ENCODE assay signal across 10 cellular contexts in the genomic region with DNA sequence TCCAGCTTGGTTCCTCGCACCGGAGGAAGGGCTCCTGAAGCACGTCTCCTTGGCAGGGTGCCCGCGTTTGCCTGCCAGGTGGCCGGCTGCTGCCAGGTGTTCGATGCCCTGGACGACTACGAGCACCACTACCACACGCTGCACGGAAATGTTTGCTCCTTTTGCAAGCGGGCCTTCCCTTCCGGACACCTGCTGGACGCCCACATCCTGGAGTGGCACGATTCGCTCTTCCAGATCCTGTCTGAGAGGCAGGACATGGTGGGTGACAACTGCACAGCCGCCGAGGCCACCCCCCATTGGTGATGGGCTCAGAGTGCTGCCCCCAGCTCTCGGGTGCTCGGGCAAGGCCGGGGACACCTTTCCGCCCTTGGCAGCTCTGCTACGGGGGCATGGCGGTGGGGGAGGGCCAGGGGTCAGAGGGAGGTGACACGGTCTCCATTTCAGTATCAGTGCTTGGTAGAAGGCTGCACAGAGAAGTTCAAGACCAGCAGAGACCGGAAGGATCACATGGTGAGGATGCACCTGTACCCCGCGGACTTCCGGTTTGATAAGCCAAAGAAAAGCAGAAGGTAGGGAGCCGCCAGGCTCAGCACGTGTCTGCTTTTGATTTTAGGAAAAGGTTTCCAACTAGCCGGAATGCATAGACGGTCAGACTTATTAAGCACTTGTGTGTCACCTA. TPM values are rescaled to one million over a fixed set of nuclear protein-coding genes. Genes with fewer than 3 reads are reported as not detected.
A peak's percentile ranks its signal among the peaks of the same experiment; 100 is the strongest.
DNase-seq lines count a peak whose midpoint lies in the region; ATAC-seq, FAIRE-seq and TF ChIP-seq lines count a peak whose summit lies in the region.
"Had no signal": no experiment of that assay in that cellular context is flagged by ENCODE, and none has a peak within 500 bp of the region (broad histone marks: within the 10 kb centered on the region; RNA-seq: fewer than 3 reads in every experiment).

No MANE protein-coding gene starts in this region.

- no peak for TF ChIP-seq CTCF in activated B cell treated with CpG ODN at 0.5 μM for 24 hours (IDR thresholded peaks at IDR 0.05)
- TF ChIP-seq CTCF in HepG2 (CRISPR knock-in tag; IDR thresholded peaks at IDR 0.05) = no peak
- TF ChIP-seq CTCF in upper lobe of left lung (IDR thresholded peaks at IDR 0.05) = no peak

- POLR2A ChIA-PET in activated B cell treated with CpG ODN at 0.5 μM for 24 hours (lab: Charles Lee) (no interaction called here), HepG2 (lab: Yijun Ruan, JAX) (interaction anchor here (0.8 kb wide), 1 partner anchor 14 kb away, joined by 3 read pairs; no protein-coding TSS in a partner anchor)

- H3K4me2 ChIP-seq in HepG2 (ENCODE audit: low read depth, low read length) = peak overlapping the region; percentile 70

- peak overlapping the region; percentile 55 for H3K27ac Mint-ChIP-seq in activated naive CD4-positive, alpha-beta T cell treated with anti-CD3 and anti-CD28 coated beads, Interleukin-2, amount 50 U/mL, for 24 hours
- H3K27ac Mint-ChIP-seq in activated B cell treated with CpG ODN at 0.5 μM for 24 hours = no peak overlapping the region

- CTCF ChIA-PET in activated B cell treated with CpG ODN at 0.5 μM for 24 hours (lab: Charles Lee) (interaction anchor here (1.1 kb wide), 1 partner anchor 20 kb away, joined by 3 read pairs; no protein-coding TSS in a partner anchor), HepG2 (lab: Yijun Ruan, JAX; ENCODE audit: low intra/inter-chr PET ratio, low total read pairs) (no interaction called here)

- H3K27ac ChIP-seq in HepG2 (ENCODE audit: extremely low read length, insufficient read depth, low read length) (no peak overlapping the region), upper lobe of left lung (peak overlapping the region; percentile 96 to 98 (median 96))

- H3K4me1 Mint-ChIP-seq in activated naive CD4-positive, alpha-beta T cell treated with anti-CD3 and anti-CD28 coated beads, Interleukin-2, amount 50 U/mL, for 24 hours = peaks cover 26% of the 10 kb centered on the region
- H3K4me1 Mint-ChIP-seq in activated B cell treated with CpG ODN at 0.5 μM for 24 hours = peaks cover 37% of the 10 kb centered on the region

- no peak for FAIRE-seq in HepG2 (lab: Jason Lieb, UNC)
- FAIRE-seq: H54 had no signal

- H3K9ac ChIP-seq in HepG2 (ENCODE audit: insufficient read depth, low read depth, low read length) = peak overlapping the region; percentile 26; the same call in 1 of the 2 replicates

- H3K4me3 Mint-ChIP-seq in activated naive CD4-positive, alpha-beta T cell treated with anti-CD3 and anti-CD28 coated beads, Interleukin-2, amount 50 U/mL, for 24 hours = peak overlapping the region; percentile 65
- H3K4me3 Mint-ChIP-seq in activated B cell treated with CpG ODN at 0.5 μM for 24 hours = peak overlapping the region; percentile 78

- no TSS peak for BruUV-seq in HepG2 (replicated peaks; lab: Mats Ljungman, UMichigan)

- peaks cover 19% of the 10 kb centered on the region for H3K4me1 ChIP-seq in HepG2 (ENCODE audit: insufficient read depth, low read length)
- peaks cover 27 to 42% (median 33%) of the 10 kb centered on the region in 4 donors for H3K4me1 ChIP-seq in upper lobe of left lung

- TF ChIP-seq EP300 in HepG2 (IDR thresholded peaks at IDR 0.05; ENCODE audit: low read depth in 2 of 2, low read length in 2 of 2) (no peak), HepG2 (CRISPR knock-in tag; IDR thresholded peaks at IDR 0.05; ENCODE audit: borderline replicate concordance) (no peak), upper lobe of left lung (IDR thresholded peaks at IDR 0.05) (no peak)

- H3K9me3 ChIP-seq in HepG2 (ENCODE audit: low read length) (no peaks in the 10 kb centered on the region), upper lobe of left lung (no peaks in the 10 kb centered on the region)

- no peak overlapping the region for H2AFZ ChIP-seq in HepG2 (ENCODE audit: low read length)

- H3K27me3 ChIP-seq in HepG2 (ENCODE audit: control insufficient read depth in 1 of 2, insufficient read depth in 2 of 2, low read length in 2 of 2) (no peaks in the 10 kb centered on the region; a peak in 1 of 5 replicates), upper lobe of left lung (no peaks in the 10 kb centered on the region)

- H3K36me3 Mint-ChIP-seq in activated naive CD4-positive, alpha-beta T cell treated with anti-CD3 and anti-CD28 coated beads, Interleukin-2, amount 50 U/mL, for 24 hours = no peaks in the 10 kb centered on the region
- peaks cover 42% of the 10 kb centered on the region for H3K36me3 Mint-ChIP-seq in activated B cell treated with CpG ODN at 0.5 μM for 24 hours (ENCODE audit: low read depth)

- H3K36me3 ChIP-seq in HepG2 (replicated peaks in 1 of 2; ENCODE audit: control insufficient read depth in 1 of 2, insufficient read depth in 2 of 2, low read length in 2 of 2) = peaks cover 14 to 35% of the 10 kb centered on the region in 2 experiments; a peak in 4 of 5 replicates
- H3K36me3 ChIP-seq in upper lobe of left lung = peaks cover 7 to 34% (median 29%) of the 10 kb centered on the region in 4 donors

- DNase-seq in activated naive CD4-positive, alpha-beta T cell (lab: John Stamatoyannopoulos, UW) = no peak
- DNase-seq in activated B cell treated with CpG ODN at 0.5 μM for 24 hours (no peak), HepG2 (ENCODE audit: low spot score) (no peak), upper lobe of left lung (peak; percentile 41 to 87), GM19240 (ENCODE audit: insufficient read length, low spot score) (no peak)
- no peak for DNase-seq in effector CD4-positive, alpha-beta T cell

- WGBS in HepG2 (ENCODE audit: low lambda C conversion rate) = 97% methylated on average over 22 of the region's 33 CpGs
- WGBS in upper lobe of left lung, 2 donors = 81 to 86% methylated on average over 23 to 30 of the region's 33 CpGs

- TF ChIP-seq RAD21 in HepG2 (CRISPR knock-in tag; IDR thresholded peaks at IDR 0.05) = no peak

- TF ChIP-seq POLR2A in HepG2 (IDR thresholded peaks at IDR 0.05; ENCODE audit: insufficient read depth in 1 of 2, low read depth in 2 of 2, low read length in 2 of 2) = no peak
- TF ChIP-seq POLR2A in upper lobe of left lung (IDR thresholded peaks at IDR 0.05) = no peak

- H3K9me3 Mint-ChIP-seq in activated naive CD4-positive, alpha-beta T cell treated with anti-CD3 and anti-CD28 coated beads, Interleukin-2, amount 50 U/mL, for 24 hours = no peaks in the 10 kb centered on the region
- no peaks in the 10 kb centered on the region for H3K9me3 Mint-ChIP-seq in activated B cell treated with CpG ODN at 0.5 μM for 24 hours

- H3K79me2 ChIP-seq in HepG2 (ENCODE audit: insufficient read depth, low read length) = peaks cover 24% of the 10 kb centered on the region

- in situ Hi-C loops in HepG2 (cut with HindIII; ENCODE audit: extremely low pct_ligation_motif_present, low pct_unique_long_range_greater_than_20kb) = no loop called here

- H3K27me3 Mint-ChIP-seq in activated naive CD4-positive, alpha-beta T cell treated with anti-CD3 and anti-CD28 coated beads, Interleukin-2, amount 50 U/mL, for 24 hours = no peaks in the 10 kb centered on the region
- H3K27me3 Mint-ChIP-seq in activated B cell treated with CpG ODN at 0.5 μM for 24 hours = peaks cover 2% of the 10 kb centered on the region

- H4K20me1 ChIP-seq in HepG2 (ENCODE audit: insufficient read depth, low read length) = peaks cover 9% of the 10 kb centered on the region

- ATAC-seq in activated B cell treated with CpG ODN at 0.5 μM for 24 hours (ENCODE audit: low read depth) (no peak), HepG2 (no peak), upper lobe of left lung (ENCODE audit: low FRiP score in 2 of 2) (no peak), HG03280 (IDR thresholded peaks at IDR 0.05; ENCODE audit: unreplicated experiment) (no peak)

- intact Hi-C loops in activated B cell treated with CpG ODN at 0.5 μM for 24 hours (cut with micrococcal nuclease) = loop anchor here (1.0 to 5.0 kb wide), 3 partner anchors 63 to 1003 kb away; a partner anchor contains a TSS
- intact Hi-C loops in HepG2 (cut with micrococcal nuclease; ENCODE audit: unreplicated experiment) = no loop called here

- H3K4me3 ChIP-seq in HepG2 (replicated peaks in 1 of 3; ENCODE audit: insufficient read depth in 1 of 3, low read depth in 2 of 3, low read length in 3 of 3) (peak overlapping the region in 2 of 3 experiments; percentile 29 to 86; a peak in 3 of 6 replicates), upper lobe of left lung (peak overlapping the region in 3 of 4 donors; percentile 64 to 99 (median 89))

RNA-seq across cellular contexts. Expression of a gene that starts 1.1 kb away (rescaled TPM):
- total RNA-seq in activated B cell treated with CpG ODN at 0.5 μM for 24 hours (56.7 and 58.2 TPM in 2 replicates), HepG2 (2016; rRNA removed; fragmentation: Illumina TruSeq; extraction: Trizol) (53.4 and 66.4 TPM in 2 replicates), upper lobe of left lung (10 to 100 TPM; 12.6 to 44.2 (median 33.0) TPM)
- 127 and 151 TPM in 2 replicates for total RNA-seq in HepG2 (2016; cell fraction: cytosol; rRNA removed; fragmentation: Illumina TruSeq; extraction: Trizol; ENCODE audit: low read depth)
- 45.9 and 63.3 TPM in 2 replicates for total RNA-seq in HepG2 (2016; cell fraction: insoluble cytoplasmic fraction; rRNA removed; fragmentation: Illumina TruSeq; extraction: Trizol)
- 118 and 128 TPM in 2 replicates for total RNA-seq in HepG2 (2016; cell fraction: membrane; rRNA removed; fragmentation: Illumina TruSeq; extraction: Trizol)
- total RNA-seq in HepG2 (2016; cell fraction: nucleus; rRNA removed; fragmentation: Illumina TruSeq; extraction: Trizol) = 24.0 and 36.2 TPM in 2 replicates
- 35.6 and 37.0 TPM in 2 replicates for polyA plus RNA-seq in HepG2 (2011; rRNA removed)
- polyA plus RNA-seq in HepG2 (2011; cell fraction: cytosol; rRNA removed) = 27.9 and 34.4 TPM in 2 replicates
- polyA plus RNA-seq in HepG2 (2011; cell fraction: nucleus; rRNA removed) = 40.1 and 48.7 TPM in 2 replicates
- polyA plus RNA-seq in HepG2 (2012) = 30.0 and 30.3 TPM in 2 replicates
- 150 and 156 TPM in 2 replicates for polyA plus RNA-seq in HepG2 (2016; cell fraction: cytosol; fragmentation: Illumina TruSeq; extraction: Trizol; ENCODE audit: low read depth)
- polyA plus RNA-seq in HepG2 (2016; cell fraction: insoluble cytoplasmic fraction; fragmentation: Illumina TruSeq; extraction: Trizol; ENCODE audit: low read depth) = 57.9 and 63.8 TPM in 2 replicates
- polyA plus RNA-seq in HepG2 (2016; cell fraction: membrane; fragmentation: Illumina TruSeq; extraction: Trizol; ENCODE audit: low read depth) = 121 and 129 TPM in 2 replicates
- 62.1 and 62.9 TPM in 2 replicates for polyA plus RNA-seq in HepG2 (2016; cell fraction: nucleus; fragmentation: Illumina TruSeq; extraction: Trizol; ENCODE audit: insufficient read depth, low read depth)
- polyA minus RNA-seq in HepG2 (2011; rRNA and poly(A)+ RNA removed; ENCODE audit: low replicate concordance) = 48.5 and 63.6 TPM in 2 replicates
- polyA minus RNA-seq in HepG2 (2011; cell fraction: cytosol; rRNA and poly(A)+ RNA removed) = 11.6 and 21.1 TPM in 2 replicates
- 13.3 and 16.2 TPM in 2 replicates for polyA minus RNA-seq in HepG2 (2011; cell fraction: nucleus; rRNA and poly(A)+ RNA removed)

RNA-seq across cellular contexts. Expression of a gene that starts 1.2 kb away (rescaled TPM):
- total RNA-seq in activated B cell treated with CpG ODN at 0.5 μM for 24 hours = 58.6 and 66.7 TPM in 2 replicates
- 34.5 and 44.1 TPM in 2 replicates for total RNA-seq in HepG2 (2016; rRNA removed; fragmentation: Illumina TruSeq; extraction: Trizol)
- total RNA-seq in HepG2 (2016; cell fraction: cytosol; rRNA removed; fragmentation: Illumina TruSeq; extraction: Trizol; ENCODE audit: low read depth) = 7.2 and 8.9 TPM in 2 replicates
- total RNA-seq in HepG2 (2016; cell fraction: insoluble cytoplasmic fraction; rRNA removed; fragmentation: Illumina TruSeq; extraction: Trizol) = 37.9 and 41.1 TPM in 2 replicates
- 17.0 and 24.0 TPM in 2 replicates for total RNA-seq in HepG2 (2016; cell fraction: membrane; rRNA removed; fragmentation: Illumina TruSeq; extraction: Trizol)
- total RNA-seq in HepG2 (2016; cell fraction: nucleus; rRNA removed; fragmentation: Illumina TruSeq; extraction: Trizol) = 16.5 and 20.7 TPM in 2 replicates
- 21.3 and 22.6 TPM in 2 replicates for polyA plus RNA-seq in HepG2 (2011; rRNA removed)
- 14.3 and 19.4 TPM in 2 replicates for polyA plus RNA-seq in HepG2 (2011; cell fraction: cytosol; rRNA removed)
- 51.6 and 62.8 TPM in 2 replicates for polyA plus RNA-seq in HepG2 (2011; cell fraction: nucleus; rRNA removed)
- polyA plus RNA-seq in HepG2 (2012) = 17.9 and 24.1 TPM in 2 replicates
- polyA plus RNA-seq in HepG2 (2016; cell fraction: cytosol; fragmentation: Illumina TruSeq; extraction: Trizol; ENCODE audit: low read depth) = 4.7 and 4.8 TPM in 2 replicates
- polyA plus RNA-seq in HepG2 (2016; cell fraction: insoluble cytoplasmic fraction; fragmentation: Illumina TruSeq; extraction: Trizol; ENCODE audit: low read depth) = 34.0 and 36.8 TPM in 2 replicates
- 8.5 and 11.7 TPM in 2 replicates for polyA plus RNA-seq in HepG2 (2016; cell fraction: membrane; fragmentation: Illumina TruSeq; extraction: Trizol; ENCODE audit: low read depth)
- polyA plus RNA-seq in HepG2 (2016; cell fraction: nucleus; fragmentation: Illumina TruSeq; extraction: Trizol; ENCODE audit: insufficient read depth, low read depth) = 51.1 and 52.9 TPM in 2 replicates
- polyA minus RNA-seq in HepG2 (2011; rRNA and poly(A)+ RNA removed; ENCODE audit: low replicate concordance) = 49.0 and 64.6 TPM in 2 replicates
- polyA minus RNA-seq in HepG2 (2011; cell fraction: cytosol; rRNA and poly(A)+ RNA removed) = 16.4 and 17.1 TPM in 2 replicates
- 29.6 and 40.8 TPM in 2 replicates for polyA minus RNA-seq in HepG2 (2011; cell fraction: nucleus; rRNA and poly(A)+ RNA removed)
- total RNA-seq in upper lobe of left lung = 100 to 1,000 TPM in 1 of 6 donors, 10 to 100 TPM in 5; 41.7 to 106 (median 56.3) TPM

RNA-seq across cellular contexts. Expression of a gene that starts 26.8 kb away (rescaled TPM):
- total RNA-seq in activated B cell treated with CpG ODN at 0.5 μM for 24 hours (not detected in 2 replicates), HepG2 (2016; rRNA removed; fragmentation: Illumina TruSeq; extraction: Trizol) (not detected in 2 replicates), upper lobe of left lung (1 to 10 TPM in 1 of 6 donors, not detected in 5; 7.4 TPM)
- not detected in 2 replicates for total RNA-seq in HepG2 (2016; cell fraction: cytosol; rRNA removed; fragmentation: Illumina TruSeq; extraction: Trizol; ENCODE audit: low read depth)
- not detected in 2 replicates for total RNA-seq in HepG2 (2016; cell fraction: insoluble cytoplasmic fraction; rRNA removed; fragmentation: Illumina TruSeq; extraction: Trizol)
- not detected in 2 replicates for total RNA-seq in HepG2 (2016; cell fraction: membrane; rRNA removed; fragmentation: Illumina TruSeq; extraction: Trizol)
- total RNA-seq in HepG2 (2016; cell fraction: nucleus; rRNA removed; fragmentation: Illumina TruSeq; extraction: Trizol) = not detected in 2 replicates
- 0.08 and 0.21 TPM in 2 replicates for polyA plus RNA-seq in HepG2 (2011; rRNA removed)
- polyA plus RNA-seq in HepG2 (2011; cell fraction: cytosol; rRNA removed) = 0.12 and 0.31 TPM in 2 replicates
- 0.50 and 0.55 TPM in 2 replicates for polyA plus RNA-seq in HepG2 (2011; cell fraction: nucleus; rRNA removed)
- 0.23 and 0.35 TPM in 2 replicates for polyA plus RNA-seq in HepG2 (2012)
- polyA plus RNA-seq in HepG2 (2016; cell fraction: cytosol; fragmentation: Illumina TruSeq; extraction: Trizol; ENCODE audit: low read depth) = not detected in 2 replicates
- polyA plus RNA-seq in HepG2 (2016; cell fraction: insoluble cytoplasmic fraction; fragmentation: Illumina TruSeq; extraction: Trizol; ENCODE audit: low read depth) = not detected in 2 replicates
- polyA plus RNA-seq in HepG2 (2016; cell fraction: membrane; fragmentation: Illumina TruSeq; extraction: Trizol; ENCODE audit: low read depth) = not detected in 2 replicates
- polyA plus RNA-seq in HepG2 (2016; cell fraction: nucleus; fragmentation: Illumina TruSeq; extraction: Trizol; ENCODE audit: insufficient read depth, low read depth) = not detected in 2 replicates
- polyA minus RNA-seq in HepG2 (2011; rRNA and poly(A)+ RNA removed; ENCODE audit: low replicate concordance) = 0.12 TPM in 1 of 2 replicates, not detected in the other
- polyA minus RNA-seq in HepG2 (2011; cell fraction: cytosol; rRNA and poly(A)+ RNA removed) = not detected in 2 replicates
- not detected in 2 replicates for polyA minus RNA-seq in HepG2 (2011; cell fraction: nucleus; rRNA and poly(A)+ RNA removed)

RNA-seq across cellular contexts. Expression of a gene that starts 33.2 kb away (rescaled TPM):
- total RNA-seq in activated B cell treated with CpG ODN at 0.5 μM for 24 hours (137 and 152 TPM in 2 replicates), HepG2 (2016; rRNA removed; fragmentation: Illumina TruSeq; extraction: Trizol) (0.07 and 0.93 TPM in 2 replicates), upper lobe of left lung (10 to 100 TPM; 10.4 to 93.2 (median 32.9) TPM)
- not detected in 2 replicates for total RNA-seq in HepG2 (2016; cell fraction: cytosol; rRNA removed; fragmentation: Illumina TruSeq; extraction: Trizol; ENCODE audit: low read depth)
- total RNA-seq in HepG2 (2016; cell fraction: insoluble cytoplasmic fraction; rRNA removed; fragmentation: Illumina TruSeq; extraction: Trizol) = 0.37 TPM in 1 of 2 replicates, not detected in the other
- total RNA-seq in HepG2 (2016; cell fraction: membrane; rRNA removed; fragmentation: Illumina TruSeq; extraction: Trizol) = 0.06 TPM in 1 of 2 replicates, not detected in the other
- 0.34 and 0.50 TPM in 2 replicates for total RNA-seq in HepG2 (2016; cell fraction: nucleus; rRNA removed; fragmentation: Illumina TruSeq; extraction: Trizol)
- polyA plus RNA-seq in HepG2 (2011; rRNA removed) = 0.24 and 0.65 TPM in 2 replicates
- 0.04 and 0.11 TPM in 2 replicates for polyA plus RNA-seq in HepG2 (2011; cell fraction: cytosol; rRNA removed)
- 4.2 and 6.4 TPM in 2 replicates for polyA plus RNA-seq in HepG2 (2011; cell fraction: nucleus; rRNA removed)
- polyA plus RNA-seq in HepG2 (2012) = 0.08 and 0.77 TPM in 2 replicates
- polyA plus RNA-seq in HepG2 (2016; cell fraction: cytosol; fragmentation: Illumina TruSeq; extraction: Trizol; ENCODE audit: low read depth) = not detected in 2 replicates
- not detected in 2 replicates for polyA plus RNA-seq in HepG2 (2016; cell fraction: insoluble cytoplasmic fraction; fragmentation: Illumina TruSeq; extraction: Trizol; ENCODE audit: low read depth)
- 0.06 TPM in 1 of 2 replicates, not detected in the other for polyA plus RNA-seq in HepG2 (2016; cell fraction: membrane; fragmentation: Illumina TruSeq; extraction: Trizol; ENCODE audit: low read depth)
- 0.60 and 0.63 TPM in 2 replicates for polyA plus RNA-seq in HepG2 (2016; cell fraction: nucleus; fragmentation: Illumina TruSeq; extraction: Trizol; ENCODE audit: insufficient read depth, low read depth)
- polyA minus RNA-seq in HepG2 (2011; rRNA and poly(A)+ RNA removed; ENCODE audit: low replicate concordance) = 0.06 and 2.8 TPM in 2 replicates
- polyA minus RNA-seq in HepG2 (2011; cell fraction: cytosol; rRNA and poly(A)+ RNA removed) = not detected in 2 replicates
- polyA minus RNA-seq in HepG2 (2011; cell fraction: nucleus; rRNA and poly(A)+ RNA removed) = 1.6 and 1.7 TPM in 2 replicates

RNA-seq across cellular contexts. Expression of a gene that starts 37.3 kb away (rescaled TPM):
- total RNA-seq in activated B cell treated with CpG ODN at 0.5 μM for 24 hours (not detected in 2 replicates), HepG2 (2016; rRNA removed; fragmentation: Illumina TruSeq; extraction: Trizol) (22.4 and 48.2 TPM in 2 replicates), upper lobe of left lung (not detected)
- 14.5 and 19.5 TPM in 2 replicates for total RNA-seq in HepG2 (2016; cell fraction: cytosol; rRNA removed; fragmentation: Illumina TruSeq; extraction: Trizol; ENCODE audit: low read depth)
- 19.1 and 44.0 TPM in 2 replicates for total RNA-seq in HepG2 (2016; cell fraction: insoluble cytoplasmic fraction; rRNA removed; fragmentation: Illumina TruSeq; extraction: Trizol)
- total RNA-seq in HepG2 (2016; cell fraction: membrane; rRNA removed; fragmentation: Illumina TruSeq; extraction: Trizol) = 12.8 and 15.9 TPM in 2 replicates
- total RNA-seq in HepG2 (2016; cell fraction: nucleus; rRNA removed; fragmentation: Illumina TruSeq; extraction: Trizol) = 39.5 and 48.3 TPM in 2 replicates
- 20.8 and 26.7 TPM in 2 replicates for polyA plus RNA-seq in HepG2 (2011; rRNA removed)
- polyA plus RNA-seq in HepG2 (2011; cell fraction: cytosol; rRNA removed) = 32.8 and 46.2 TPM in 2 replicates
- polyA plus RNA-seq in HepG2 (2011; cell fraction: nucleus; rRNA removed) = 13.6 and 16.7 TPM in 2 replicates
- 18.3 and 22.2 TPM in 2 replicates for polyA plus RNA-seq in HepG2 (2012)
- polyA plus RNA-seq in HepG2 (2016; cell fraction: cytosol; fragmentation: Illumina TruSeq; extraction: Trizol; ENCODE audit: low read depth) = 25.2 and 25.3 TPM in 2 replicates
- polyA plus RNA-seq in HepG2 (2016; cell fraction: insoluble cytoplasmic fraction; fragmentation: Illumina TruSeq; extraction: Trizol; ENCODE audit: low read depth) = 31.2 and 35.2 TPM in 2 replicates
- polyA plus RNA-seq in HepG2 (2016; cell fraction: membrane; fragmentation: Illumina TruSeq; extraction: Trizol; ENCODE audit: low read depth) = 21.3 and 23.0 TPM in 2 replicates
- 99.8 and 108 TPM in 2 replicates for polyA plus RNA-seq in HepG2 (2016; cell fraction: nucleus; fragmentation: Illumina TruSeq; extraction: Trizol; ENCODE audit: insufficient read depth, low read depth)
- polyA minus RNA-seq in HepG2 (2011; rRNA and poly(A)+ RNA removed; ENCODE audit: low replicate concordance) = 11.2 TPM in 1 of 2 replicates, not detected in the other
- 7.7 and 10.1 TPM in 2 replicates for polyA minus RNA-seq in HepG2 (2011; cell fraction: cytosol; rRNA and poly(A)+ RNA removed)
- polyA minus RNA-seq in HepG2 (2011; cell fraction: nucleus; rRNA and poly(A)+ RNA removed) = 2.6 and 4.7 TPM in 2 replicates
- total RNA-seq: subcutaneous adipose tissue had no signal

Comparison
In these comparisons a context has a peak if more than half of its experiments do, and no peak if none do; other contexts are left out.
1. DNase-seq: peak in upper lobe of left lung (2 of 2); none in activated naive CD4-positive, alpha-beta T cell (0 of 4), activated B cell treated with CpG ODN at 0.5 μM for 24 hours (single experiment), HepG2 (single experiment), GM19240 (single experiment) and effector CD4-positive, alpha-beta T cell (single experiment).